ENCODE assay signal across 1 cellular context in genomic region chr1:214419650-214420049, GRCh38.
TF ChIP-seq lines count a peak whose summit lies in the region.

No MANE protein-coding gene starts in this region.

TF ChIP-seq in IMR-90, 13 proteins besides CTCF, POLR2A, EP300 and RAD21:
- TF ChIP-seq USF2 (IDR thresholded peaks at IDR 0.05; ENCODE audit: low read depth, low read length): no peak
- no peak for TF ChIP-seq MAFK (IDR thresholded peaks at IDR 0.05; ENCODE audit: low read depth, low read length)
- no peak for TF ChIP-seq ELK1 (IDR thresholded peaks at IDR 0.05; ENCODE audit: borderline replicate concordance, low read depth, low read length)
- no peak for TF ChIP-seq MXI1 (IDR thresholded peaks at IDR 0.05; ENCODE audit: borderline replicate concordance, low read depth, low read length)
- no peak for TF ChIP-seq RCOR1 (IDR thresholded peaks at IDR 0.05; ENCODE audit: insufficient replicate concordance, low read length)
- no peak for TF ChIP-seq SMC3 (IDR thresholded peaks at IDR 0.05; ENCODE audit: low read depth, low read length)
- no peak for TF ChIP-seq BHLHE40 (IDR thresholded peaks at IDR 0.05; ENCODE audit: low read depth, low read length)
- TF ChIP-seq MAZ (IDR thresholded peaks at IDR 0.05; ENCODE audit: borderline replicate concordance, low read depth, low read length): no peak
- no peak for TF ChIP-seq RFX5 (IDR thresholded peaks at IDR 0.05; ENCODE audit: low read depth, low read length)
- no peak for TF ChIP-seq FOS (IDR thresholded peaks at IDR 0.05; ENCODE audit: low read depth, low read length)
- TF ChIP-seq NFE2L2 (IDR thresholded peaks at IDR 0.05; ENCODE audit: low read depth, low read length): no peak
- no peak for TF ChIP-seq CHD1 (IDR thresholded peaks at IDR 0.05; ENCODE audit: low read depth, low read length)
- no peak for TF ChIP-seq CEBPB (IDR thresholded peaks at IDR 0.05; ENCODE audit: low read depth, low read length)
